ENCODE assay signal across 1 cellular context in genomic region chr4:184514121-184514988, GRCh38.
TF ChIP-seq lines count a peak whose summit lies in the region.

No MANE protein-coding gene starts in this region.

TF ChIP-seq in K562, 482 proteins besides CTCF, POLR2A, EP300 and RAD21 (continued from another document and continues in another):
- peak; percentile 3; the same call in 1 of the 2 replicates for TF ChIP-seq ZNF592 (IDR thresholded peaks at IDR 0.05)
- TF ChIP-seq, protein P1, sequence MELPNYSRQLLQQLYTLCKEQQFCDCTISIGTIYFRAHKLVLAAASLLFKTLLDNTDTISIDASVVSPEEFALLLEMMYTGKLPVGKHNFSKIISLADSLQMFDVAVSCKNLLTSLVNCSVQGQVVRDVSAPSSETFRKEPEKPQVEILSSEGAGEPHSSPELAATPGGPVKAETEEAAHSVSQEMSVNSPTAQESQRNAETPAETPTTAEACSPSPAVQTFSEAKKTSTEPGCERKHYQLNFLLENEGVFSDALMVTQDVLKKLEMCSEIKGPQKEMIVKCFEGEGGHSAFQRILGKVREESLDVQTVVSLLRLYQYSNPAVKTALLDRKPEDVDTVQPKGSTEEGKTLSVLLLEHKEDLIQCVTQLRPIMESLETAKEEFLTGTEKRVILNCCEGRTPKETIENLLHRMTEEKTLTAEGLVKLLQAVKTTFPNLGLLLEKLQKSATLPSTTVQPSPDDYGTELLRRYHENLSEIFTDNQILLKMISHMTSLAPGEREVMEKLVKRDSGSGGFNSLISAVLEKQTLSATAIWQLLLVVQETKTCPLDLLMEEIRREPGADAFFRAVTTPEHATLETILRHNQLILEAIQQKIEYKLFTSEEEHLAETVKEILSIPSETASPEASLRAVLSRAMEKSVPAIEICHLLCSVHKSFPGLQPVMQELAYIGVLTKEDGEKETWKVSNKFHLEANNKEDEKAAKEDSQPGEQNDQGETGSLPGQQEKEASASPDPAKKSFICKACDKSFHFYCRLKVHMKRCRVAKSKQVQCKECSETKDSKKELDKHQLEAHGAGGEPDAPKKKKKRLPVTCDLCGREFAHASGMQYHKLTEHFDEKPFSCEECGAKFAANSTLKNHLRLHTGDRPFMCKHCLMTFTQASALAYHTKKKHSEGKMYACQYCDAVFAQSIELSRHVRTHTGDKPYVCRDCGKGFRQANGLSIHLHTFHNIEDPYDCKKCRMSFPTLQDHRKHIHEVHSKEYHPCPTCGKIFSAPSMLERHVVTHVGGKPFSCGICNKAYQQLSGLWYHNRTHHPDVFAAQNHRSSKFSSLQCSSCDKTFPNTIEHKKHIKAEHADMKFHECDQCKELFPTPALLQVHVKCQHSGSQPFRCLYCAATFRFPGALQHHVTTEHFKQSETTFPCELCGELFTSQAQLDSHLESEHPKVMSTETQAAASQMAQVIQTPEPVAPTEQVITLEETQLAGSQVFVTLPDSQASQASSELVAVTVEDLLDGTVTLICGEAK (IDR thresholded peaks at IDR 0.05): no peak
- TF ChIP-seq, protein P1 (CRISPR knock-in tag; IDR thresholded peaks at IDR 0.05): no peak
- TF ChIP-seq TRIM25 (IDR thresholded peaks at IDR 0.05; ENCODE audit: borderline replicate concordance): no peak
- TF ChIP-seq NUFIP1 (IDR thresholded peaks at IDR 0.05; ENCODE audit: partially characterized antibody): no peak
- TF ChIP-seq, protein P2, sequence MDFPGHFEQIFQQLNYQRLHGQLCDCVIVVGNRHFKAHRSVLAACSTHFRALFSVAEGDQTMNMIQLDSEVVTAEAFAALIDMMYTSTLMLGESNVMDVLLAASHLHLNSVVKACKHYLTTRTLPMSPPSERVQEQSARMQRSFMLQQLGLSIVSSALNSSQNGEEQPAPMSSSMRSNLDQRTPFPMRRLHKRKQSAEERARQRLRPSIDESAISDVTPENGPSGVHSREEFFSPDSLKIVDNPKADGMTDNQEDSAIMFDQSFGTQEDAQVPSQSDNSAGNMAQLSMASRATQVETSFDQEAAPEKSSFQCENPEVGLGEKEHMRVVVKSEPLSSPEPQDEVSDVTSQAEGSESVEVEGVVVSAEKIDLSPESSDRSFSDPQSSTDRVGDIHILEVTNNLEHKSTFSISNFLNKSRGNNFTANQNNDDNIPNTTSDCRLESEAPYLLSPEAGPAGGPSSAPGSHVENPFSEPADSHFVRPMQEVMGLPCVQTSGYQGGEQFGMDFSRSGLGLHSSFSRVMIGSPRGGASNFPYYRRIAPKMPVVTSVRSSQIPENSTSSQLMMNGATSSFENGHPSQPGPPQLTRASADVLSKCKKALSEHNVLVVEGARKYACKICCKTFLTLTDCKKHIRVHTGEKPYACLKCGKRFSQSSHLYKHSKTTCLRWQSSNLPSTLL (IDR thresholded peaks at IDR 0.05): no peak
- TF ChIP-seq KAT7 (CRISPR knock-in tag; IDR thresholded peaks at IDR 0.05; ENCODE audit: borderline replicate concordance): no peak
- no peak for TF ChIP-seq RERE (CRISPR knock-in tag; IDR thresholded peaks at IDR 0.05; ENCODE audit: borderline replicate concordance)
- TF ChIP-seq HDGF (IDR thresholded peaks at IDR 0.05): no peak
- no peak for TF ChIP-seq ZNF561 (CRISPR knock-in tag; conservative IDR thresholded peaks at IDR 0.05)
- TF ChIP-seq CBX2 (IDR thresholded peaks at IDR 0.05; ENCODE audit: insufficient read depth, low read length, poor library complexity, severe bottlenecking): no peak
- no peak for TF ChIP-seq MITF (IDR thresholded peaks at IDR 0.05)
- TF ChIP-seq BHLHE40 (IDR thresholded peaks at IDR 0.05; ENCODE audit: low read length): peak; percentile 39; the same call in 1 of the 2 replicates
- no peak for TF ChIP-seq SPI1 (IDR thresholded peaks at IDR 0.05; ENCODE audit: borderline replicate concordance, low read depth, low read length)
- peak; percentile 54; the same call in 1 of the 2 replicates for TF ChIP-seq DPF2 (IDR thresholded peaks at IDR 0.05)
- TF ChIP-seq RB1 (IDR thresholded peaks at IDR 0.05; ENCODE audit: low read depth): no peak
- TF ChIP-seq, protein P3, sequence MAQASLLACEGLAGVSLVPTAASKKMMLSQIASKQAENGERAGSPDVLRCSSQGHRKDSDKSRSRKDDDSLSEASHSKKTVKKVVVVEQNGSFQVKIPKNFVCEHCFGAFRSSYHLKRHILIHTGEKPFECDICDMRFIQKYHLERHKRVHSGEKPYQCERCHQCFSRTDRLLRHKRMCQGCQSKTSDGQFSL (CRISPR knock-in tag; IDR thresholded peaks at IDR 0.05): no peak
- TF ChIP-seq, protein P3 (tag; IDR thresholded peaks at IDR 0.05): no peak
- TF ChIP-seq, protein P4, sequence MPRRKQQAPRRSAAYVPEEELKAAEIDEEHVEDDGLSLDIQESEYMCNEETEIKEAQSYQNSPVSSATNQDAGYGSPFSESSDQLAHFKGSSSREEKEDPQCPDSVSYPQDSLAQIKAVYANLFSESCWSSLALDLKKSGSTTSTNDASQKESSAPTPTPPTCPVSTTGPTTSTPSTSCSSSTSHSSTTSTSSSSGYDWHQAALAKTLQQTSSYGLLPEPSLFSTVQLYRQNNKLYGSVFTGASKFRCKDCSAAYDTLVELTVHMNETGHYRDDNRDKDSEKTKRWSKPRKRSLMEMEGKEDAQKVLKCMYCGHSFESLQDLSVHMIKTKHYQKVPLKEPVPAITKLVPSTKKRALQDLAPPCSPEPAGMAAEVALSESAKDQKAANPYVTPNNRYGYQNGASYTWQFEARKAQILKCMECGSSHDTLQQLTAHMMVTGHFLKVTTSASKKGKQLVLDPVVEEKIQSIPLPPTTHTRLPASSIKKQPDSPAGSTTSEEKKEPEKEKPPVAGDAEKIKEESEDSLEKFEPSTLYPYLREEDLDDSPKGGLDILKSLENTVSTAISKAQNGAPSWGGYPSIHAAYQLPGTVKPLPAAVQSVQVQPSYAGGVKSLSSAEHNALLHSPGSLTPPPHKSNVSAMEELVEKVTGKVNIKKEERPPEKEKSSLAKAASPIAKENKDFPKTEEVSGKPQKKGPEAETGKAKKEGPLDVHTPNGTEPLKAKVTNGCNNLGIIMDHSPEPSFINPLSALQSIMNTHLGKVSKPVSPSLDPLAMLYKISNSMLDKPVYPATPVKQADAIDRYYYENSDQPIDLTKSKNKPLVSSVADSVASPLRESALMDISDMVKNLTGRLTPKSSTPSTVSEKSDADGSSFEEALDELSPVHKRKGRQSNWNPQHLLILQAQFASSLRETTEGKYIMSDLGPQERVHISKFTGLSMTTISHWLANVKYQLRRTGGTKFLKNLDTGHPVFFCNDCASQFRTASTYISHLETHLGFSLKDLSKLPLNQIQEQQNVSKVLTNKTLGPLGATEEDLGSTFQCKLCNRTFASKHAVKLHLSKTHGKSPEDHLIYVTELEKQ (CRISPR knock-in tag; IDR thresholded peaks at IDR 0.05): no peak
